1 cellular context compared by ENCODE assay signal in the genomic region with DNA sequence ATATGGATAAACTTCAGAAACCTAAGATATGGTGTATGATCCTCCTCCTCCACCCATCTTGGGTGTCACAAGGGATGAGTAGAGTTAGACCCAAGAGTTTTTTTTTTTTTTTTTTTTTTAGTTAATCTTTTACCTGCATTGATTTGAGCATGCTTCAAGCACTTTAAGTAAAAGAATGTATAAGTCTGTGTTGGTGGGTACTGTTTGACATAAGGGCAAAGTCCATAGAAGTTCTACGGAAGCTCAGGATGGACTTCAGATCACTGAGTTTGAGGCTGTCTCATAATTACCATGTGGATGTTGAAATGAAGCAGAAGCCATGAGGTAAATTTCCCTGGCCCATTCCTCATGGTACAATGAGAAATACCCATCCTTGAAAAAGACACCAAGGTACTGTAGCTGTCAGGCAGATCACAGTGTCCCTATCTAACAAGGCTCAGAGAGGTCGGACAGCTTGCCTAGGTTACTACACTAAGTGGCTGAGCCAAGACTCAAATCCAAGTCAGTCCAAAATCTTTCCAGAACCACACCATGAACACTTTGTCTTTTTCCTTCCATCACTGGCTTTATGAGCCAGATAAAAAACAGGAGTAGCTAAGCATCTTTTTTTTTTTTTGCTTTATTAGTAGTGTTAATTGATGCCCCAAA.
A peak's percentile ranks its signal among the peaks of the same experiment; 100 is the strongest.
TF ChIP-seq lines count a peak whose summit lies in the region.

No MANE protein-coding gene starts in this region.

TF ChIP-seq in HepG2, 621 proteins besides CTCF, POLR2A, EP300 and RAD21 (continued from another document and continues in another):
- TF ChIP-seq ZNF205 (CRISPR knock-in tag; IDR thresholded peaks at IDR 0.05) (0 out of 2 replicates have a peak, but pooled peaks have one; percentile 51), XRCC5 (optimal IDR thresholded peaks at IDR 0.05; ENCODE audit: low read length) (no peak), ZNF460 (CRISPR knock-in tag; IDR thresholded peaks at IDR 0.05; ENCODE audit: borderline replicate concordance) (no peak; the same call in 1 of the 2 replicates), ZNF672 (CRISPR knock-in tag; IDR thresholded peaks at IDR 0.05) (no peak), KAT8 (CRISPR knock-in tag; IDR thresholded peaks at IDR 0.05) (peak; percentile 81; the same call in 1 of the 2 replicates), ZNF256 (CRISPR knock-in tag; conservative IDR thresholded peaks at IDR 0.05) (no peak), TOPORS (CRISPR knock-in tag; IDR thresholded peaks at IDR 0.05) (no peak), SALL1 (CRISPR knock-in tag; IDR thresholded peaks at IDR 0.05) (peak; percentile 77; the same call in 1 of the 2 replicates), TAF1 (CRISPR knock-in tag; IDR thresholded peaks at IDR 0.05) (no peak), ZNF772 (CRISPR knock-in tag; IDR thresholded peaks at IDR 0.05) (peak; percentile 50; the same call in 1 of the 2 replicates), REPIN1 (CRISPR knock-in tag; IDR thresholded peaks at IDR 0.05; ENCODE audit: borderline replicate concordance, low read depth) (0 out of 2 replicates have a peak, but pooled peaks have one; percentile 45), ZNF615 (CRISPR knock-in tag; IDR thresholded peaks at IDR 0.05; ENCODE audit: borderline replicate concordance) (no peak), ZNF713 (CRISPR knock-in tag; IDR thresholded peaks at IDR 0.05) (no peak), FIP1L1 (IDR thresholded peaks at IDR 0.05; ENCODE audit: borderline replicate concordance, insufficient read depth, low read depth, low read length) (no peak), ZNF234 (CRISPR knock-in tag; conservative IDR thresholded peaks at IDR 0.05) (no peak), NCOA5 (CRISPR knock-in tag; IDR thresholded peaks at IDR 0.05) (no peak), ZNF605 (CRISPR knock-in tag; IDR thresholded peaks at IDR 0.05) (peak; percentile 55; the same call in 1 of the 2 replicates), HNRNPUL1 (IDR thresholded peaks at IDR 0.05; ENCODE audit: low read depth, low read length) (peak; percentile 61; the same call in 1 of the 2 replicates), ZNF660 (CRISPR knock-in tag; IDR thresholded peaks at IDR 0.05; ENCODE audit: borderline replicate concordance, low read depth) (no peak), ZC3H4 (CRISPR knock-in tag; IDR thresholded peaks at IDR 0.05; ENCODE audit: borderline replicate concordance) (no peak), BCL6 (CRISPR knock-in tag; IDR thresholded peaks at IDR 0.05) (peak; percentile 73), ZSCAN29 (CRISPR knock-in tag; conservative IDR thresholded peaks at IDR 0.05) (no peak), TAF15 (IDR thresholded peaks at IDR 0.05; ENCODE audit: low read depth, low read length, poor library complexity, severe bottlenecking) (no peak), REL (CRISPR knock-in tag; conservative IDR thresholded peaks at IDR 0.05) (no peak), ZNF788 (CRISPR knock-in tag; IDR thresholded peaks at IDR 0.05; ENCODE audit: borderline replicate concordance) (peak; percentile 47; the same call in 1 of the 2 replicates), RBM22 (optimal IDR thresholded peaks at IDR 0.05; ENCODE audit: low read length) (no peak), ZNF790 (CRISPR knock-in tag; IDR thresholded peaks at IDR 0.05; ENCODE audit: borderline replicate concordance) (no peak), GTF2F1 (IDR thresholded peaks at IDR 0.05; ENCODE audit: low read length) (no peak), CHCHD3 (CRISPR knock-in tag; IDR thresholded peaks at IDR 0.05) (no peak), ZNF75D (CRISPR knock-in tag; IDR thresholded peaks at IDR 0.05; ENCODE audit: borderline replicate concordance) (no peak), ATM (IDR thresholded peaks at IDR 0.05; ENCODE audit: borderline replicate concordance) (no peak), ZEB1 (IDR thresholded peaks at IDR 0.05; ENCODE audit: insufficient replicate concordance, low read depth) (no peak)
- TF ChIP-seq, protein P1, sequence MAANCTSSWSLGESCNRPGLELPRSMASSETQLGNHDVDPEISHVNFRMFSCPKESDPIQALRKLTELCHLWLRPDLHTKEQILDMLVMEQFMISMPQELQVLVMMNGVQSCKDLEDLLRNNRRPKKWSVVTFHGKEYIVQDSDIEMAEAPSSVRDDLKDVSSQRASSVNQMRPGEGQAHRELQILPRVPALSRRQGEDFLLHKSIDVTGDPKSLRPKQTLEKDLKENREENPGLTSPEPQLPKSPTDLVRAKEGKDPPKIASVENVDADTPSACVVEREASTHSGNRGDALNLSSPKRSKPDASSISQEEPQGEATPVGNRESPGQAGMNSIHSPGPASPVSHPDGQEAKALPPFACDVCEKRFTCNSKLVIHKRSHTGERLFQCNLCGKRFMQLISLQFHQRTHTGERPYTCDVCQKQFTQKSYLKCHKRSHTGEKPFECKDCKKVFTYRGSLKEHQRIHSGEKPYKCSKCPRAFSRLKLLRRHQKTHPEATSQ (CRISPR knock-in tag; IDR thresholded peaks at IDR 0.05; ENCODE audit: borderline replicate concordance): peak; percentile 42; the same call in 1 of the 2 replicates
- TF ChIP-seq, protein P2, sequence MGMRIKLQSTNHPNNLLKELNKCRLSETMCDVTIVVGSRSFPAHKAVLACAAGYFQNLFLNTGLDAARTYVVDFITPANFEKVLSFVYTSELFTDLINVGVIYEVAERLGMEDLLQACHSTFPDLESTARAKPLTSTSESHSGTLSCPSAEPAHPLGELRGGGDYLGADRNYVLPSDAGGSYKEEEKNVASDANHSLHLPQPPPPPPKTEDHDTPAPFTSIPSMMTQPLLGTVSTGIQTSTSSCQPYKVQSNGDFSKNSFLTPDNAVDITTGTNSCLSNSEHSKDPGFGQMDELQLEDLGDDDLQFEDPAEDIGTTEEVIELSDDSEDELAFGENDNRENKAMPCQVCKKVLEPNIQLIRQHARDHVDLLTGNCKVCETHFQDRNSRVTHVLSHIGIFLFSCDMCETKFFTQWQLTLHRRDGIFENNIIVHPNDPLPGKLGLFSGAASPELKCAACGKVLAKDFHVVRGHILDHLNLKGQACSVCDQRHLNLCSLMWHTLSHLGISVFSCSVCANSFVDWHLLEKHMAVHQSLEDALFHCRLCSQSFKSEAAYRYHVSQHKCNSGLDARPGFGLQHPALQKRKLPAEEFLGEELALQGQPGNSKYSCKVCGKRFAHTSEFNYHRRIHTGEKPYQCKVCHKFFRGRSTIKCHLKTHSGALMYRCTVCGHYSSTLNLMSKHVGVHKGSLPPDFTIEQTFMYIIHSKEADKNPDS (CRISPR knock-in tag; IDR thresholded peaks at IDR 0.05): no peak
- TF ChIP-seq, protein P3, sequence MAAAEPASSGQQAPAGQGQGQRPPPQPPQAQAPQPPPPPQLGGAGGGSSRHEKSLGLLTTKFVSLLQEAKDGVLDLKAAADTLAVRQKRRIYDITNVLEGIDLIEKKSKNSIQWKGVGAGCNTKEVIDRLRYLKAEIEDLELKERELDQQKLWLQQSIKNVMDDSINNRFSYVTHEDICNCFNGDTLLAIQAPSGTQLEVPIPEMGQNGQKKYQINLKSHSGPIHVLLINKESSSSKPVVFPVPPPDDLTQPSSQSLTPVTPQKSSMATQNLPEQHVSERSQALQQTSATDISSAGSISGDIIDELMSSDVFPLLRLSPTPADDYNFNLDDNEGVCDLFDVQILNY (CRISPR knock-in tag; conservative IDR thresholded peaks at IDR 0.05): no peak
- TF ChIP-seq, protein P4, sequence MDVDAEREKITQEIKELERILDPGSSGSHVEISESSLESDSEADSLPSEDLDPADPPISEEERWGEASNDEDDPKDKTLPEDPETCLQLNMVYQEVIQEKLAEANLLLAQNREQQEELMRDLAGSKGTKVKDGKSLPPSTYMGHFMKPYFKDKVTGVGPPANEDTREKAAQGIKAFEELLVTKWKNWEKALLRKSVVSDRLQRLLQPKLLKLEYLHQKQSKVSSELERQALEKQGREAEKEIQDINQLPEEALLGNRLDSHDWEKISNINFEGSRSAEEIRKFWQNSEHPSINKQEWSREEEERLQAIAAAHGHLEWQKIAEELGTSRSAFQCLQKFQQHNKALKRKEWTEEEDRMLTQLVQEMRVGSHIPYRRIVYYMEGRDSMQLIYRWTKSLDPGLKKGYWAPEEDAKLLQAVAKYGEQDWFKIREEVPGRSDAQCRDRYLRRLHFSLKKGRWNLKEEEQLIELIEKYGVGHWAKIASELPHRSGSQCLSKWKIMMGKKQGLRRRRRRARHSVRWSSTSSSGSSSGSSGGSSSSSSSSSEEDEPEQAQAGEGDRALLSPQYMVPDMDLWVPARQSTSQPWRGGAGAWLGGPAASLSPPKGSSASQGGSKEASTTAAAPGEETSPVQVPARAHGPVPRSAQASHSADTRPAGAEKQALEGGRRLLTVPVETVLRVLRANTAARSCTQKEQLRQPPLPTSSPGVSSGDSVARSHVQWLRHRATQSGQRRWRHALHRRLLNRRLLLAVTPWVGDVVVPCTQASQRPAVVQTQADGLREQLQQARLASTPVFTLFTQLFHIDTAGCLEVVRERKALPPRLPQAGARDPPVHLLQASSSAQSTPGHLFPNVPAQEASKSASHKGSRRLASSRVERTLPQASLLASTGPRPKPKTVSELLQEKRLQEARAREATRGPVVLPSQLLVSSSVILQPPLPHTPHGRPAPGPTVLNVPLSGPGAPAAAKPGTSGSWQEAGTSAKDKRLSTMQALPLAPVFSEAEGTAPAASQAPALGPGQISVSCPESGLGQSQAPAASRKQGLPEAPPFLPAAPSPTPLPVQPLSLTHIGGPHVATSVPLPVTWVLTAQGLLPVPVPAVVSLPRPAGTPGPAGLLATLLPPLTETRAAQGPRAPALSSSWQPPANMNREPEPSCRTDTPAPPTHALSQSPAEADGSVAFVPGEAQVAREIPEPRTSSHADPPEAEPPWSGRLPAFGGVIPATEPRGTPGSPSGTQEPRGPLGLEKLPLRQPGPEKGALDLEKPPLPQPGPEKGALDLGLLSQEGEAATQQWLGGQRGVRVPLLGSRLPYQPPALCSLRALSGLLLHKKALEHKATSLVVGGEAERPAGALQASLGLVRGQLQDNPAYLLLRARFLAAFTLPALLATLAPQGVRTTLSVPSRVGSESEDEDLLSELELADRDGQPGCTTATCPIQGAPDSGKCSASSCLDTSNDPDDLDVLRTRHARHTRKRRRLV (CRISPR knock-in tag; IDR thresholded peaks at IDR 0.05): no peak
- TF ChIP-seq, protein P5, sequence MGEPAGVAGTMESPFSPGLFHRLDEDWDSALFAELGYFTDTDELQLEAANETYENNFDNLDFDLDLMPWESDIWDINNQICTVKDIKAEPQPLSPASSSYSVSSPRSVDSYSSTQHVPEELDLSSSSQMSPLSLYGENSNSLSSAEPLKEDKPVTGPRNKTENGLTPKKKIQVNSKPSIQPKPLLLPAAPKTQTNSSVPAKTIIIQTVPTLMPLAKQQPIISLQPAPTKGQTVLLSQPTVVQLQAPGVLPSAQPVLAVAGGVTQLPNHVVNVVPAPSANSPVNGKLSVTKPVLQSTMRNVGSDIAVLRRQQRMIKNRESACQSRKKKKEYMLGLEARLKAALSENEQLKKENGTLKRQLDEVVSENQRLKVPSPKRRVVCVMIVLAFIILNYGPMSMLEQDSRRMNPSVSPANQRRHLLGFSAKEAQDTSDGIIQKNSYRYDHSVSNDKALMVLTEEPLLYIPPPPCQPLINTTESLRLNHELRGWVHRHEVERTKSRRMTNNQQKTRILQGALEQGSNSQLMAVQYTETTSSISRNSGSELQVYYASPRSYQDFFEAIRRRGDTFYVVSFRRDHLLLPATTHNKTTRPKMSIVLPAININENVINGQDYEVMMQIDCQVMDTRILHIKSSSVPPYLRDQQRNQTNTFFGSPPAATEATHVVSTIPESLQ (CRISPR knock-in tag; conservative IDR thresholded peaks at IDR 0.05): no peak
- TF ChIP-seq, protein P6, sequence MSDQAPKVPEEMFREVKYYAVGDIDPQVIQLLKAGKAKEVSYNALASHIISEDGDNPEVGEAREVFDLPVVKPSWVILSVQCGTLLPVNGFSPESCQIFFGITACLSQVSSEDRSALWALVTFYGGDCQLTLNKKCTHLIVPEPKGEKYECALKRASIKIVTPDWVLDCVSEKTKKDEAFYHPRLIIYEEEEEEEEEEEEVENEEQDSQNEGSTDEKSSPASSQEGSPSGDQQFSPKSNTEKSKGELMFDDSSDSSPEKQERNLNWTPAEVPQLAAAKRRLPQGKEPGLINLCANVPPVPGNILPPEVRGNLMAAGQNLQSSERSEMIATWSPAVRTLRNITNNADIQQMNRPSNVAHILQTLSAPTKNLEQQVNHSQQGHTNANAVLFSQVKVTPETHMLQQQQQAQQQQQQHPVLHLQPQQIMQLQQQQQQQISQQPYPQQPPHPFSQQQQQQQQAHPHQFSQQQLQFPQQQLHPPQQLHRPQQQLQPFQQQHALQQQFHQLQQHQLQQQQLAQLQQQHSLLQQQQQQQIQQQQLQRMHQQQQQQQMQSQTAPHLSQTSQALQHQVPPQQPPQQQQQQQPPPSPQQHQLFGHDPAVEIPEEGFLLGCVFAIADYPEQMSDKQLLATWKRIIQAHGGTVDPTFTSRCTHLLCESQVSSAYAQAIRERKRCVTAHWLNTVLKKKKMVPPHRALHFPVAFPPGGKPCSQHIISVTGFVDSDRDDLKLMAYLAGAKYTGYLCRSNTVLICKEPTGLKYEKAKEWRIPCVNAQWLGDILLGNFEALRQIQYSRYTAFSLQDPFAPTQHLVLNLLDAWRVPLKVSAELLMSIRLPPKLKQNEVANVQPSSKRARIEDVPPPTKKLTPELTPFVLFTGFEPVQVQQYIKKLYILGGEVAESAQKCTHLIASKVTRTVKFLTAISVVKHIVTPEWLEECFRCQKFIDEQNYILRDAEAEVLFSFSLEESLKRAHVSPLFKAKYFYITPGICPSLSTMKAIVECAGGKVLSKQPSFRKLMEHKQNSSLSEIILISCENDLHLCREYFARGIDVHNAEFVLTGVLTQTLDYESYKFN (CRISPR knock-in tag; conservative IDR thresholded peaks at IDR 0.05): peak; percentile 96
- TF ChIP-seq, protein P7, sequence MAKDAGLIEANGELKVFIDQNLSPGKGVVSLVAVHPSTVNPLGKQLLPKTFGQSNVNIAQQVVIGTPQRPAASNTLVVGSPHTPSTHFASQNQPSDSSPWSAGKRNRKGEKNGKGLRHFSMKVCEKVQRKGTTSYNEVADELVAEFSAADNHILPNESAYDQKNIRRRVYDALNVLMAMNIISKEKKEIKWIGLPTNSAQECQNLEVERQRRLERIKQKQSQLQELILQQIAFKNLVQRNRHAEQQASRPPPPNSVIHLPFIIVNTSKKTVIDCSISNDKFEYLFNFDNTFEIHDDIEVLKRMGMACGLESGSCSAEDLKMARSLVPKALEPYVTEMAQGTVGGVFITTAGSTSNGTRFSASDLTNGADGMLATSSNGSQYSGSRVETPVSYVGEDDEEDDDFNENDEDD (CRISPR knock-in tag; IDR thresholded peaks at IDR 0.05; ENCODE audit: borderline replicate concordance): peak; percentile 80; the same call in 1 of the 2 replicates
- TF ChIP-seq, protein P8, sequence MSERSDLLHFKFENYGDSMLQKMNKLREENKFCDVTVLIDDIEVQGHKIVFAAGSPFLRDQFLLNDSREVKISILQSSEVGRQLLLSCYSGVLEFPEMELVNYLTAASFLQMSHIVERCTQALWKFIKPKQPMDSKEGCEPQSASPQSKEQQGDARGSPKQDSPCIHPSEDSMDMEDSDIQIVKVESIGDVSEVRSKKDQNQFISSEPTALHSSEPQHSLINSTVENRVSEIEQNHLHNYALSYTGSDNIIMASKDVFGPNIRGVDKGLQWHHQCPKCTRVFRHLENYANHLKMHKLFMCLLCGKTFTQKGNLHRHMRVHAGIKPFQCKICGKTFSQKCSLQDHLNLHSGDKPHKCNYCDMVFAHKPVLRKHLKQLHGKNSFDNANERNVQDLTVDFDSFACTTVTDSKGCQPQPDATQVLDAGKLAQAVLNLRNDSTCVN (CRISPR knock-in tag; IDR thresholded peaks at IDR 0.05; ENCODE audit: borderline replicate concordance): no peak
- TF ChIP-seq, protein P9, sequence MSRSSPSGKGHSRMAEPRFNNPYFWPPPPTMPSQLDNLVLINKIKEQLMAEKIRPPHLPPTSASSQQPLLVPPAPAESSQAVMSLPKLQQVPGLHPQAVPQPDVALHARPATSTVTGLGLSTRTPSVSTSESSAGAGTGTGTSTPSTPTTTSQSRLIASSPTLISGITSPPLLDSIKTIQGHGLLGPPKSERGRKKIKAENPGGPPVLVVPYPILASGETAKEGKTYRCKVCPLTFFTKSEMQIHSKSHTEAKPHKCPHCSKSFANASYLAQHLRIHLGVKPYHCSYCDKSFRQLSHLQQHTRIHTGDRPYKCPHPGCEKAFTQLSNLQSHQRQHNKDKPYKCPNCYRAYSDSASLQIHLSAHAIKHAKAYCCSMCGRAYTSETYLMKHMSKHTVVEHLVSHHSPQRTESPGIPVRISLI (CRISPR knock-in tag; IDR thresholded peaks at IDR 0.05; ENCODE audit: borderline replicate concordance): peak; percentile 96
